Comparison of ENCODE assay signal across 11 cellular contexts in the genomic region with DNA sequence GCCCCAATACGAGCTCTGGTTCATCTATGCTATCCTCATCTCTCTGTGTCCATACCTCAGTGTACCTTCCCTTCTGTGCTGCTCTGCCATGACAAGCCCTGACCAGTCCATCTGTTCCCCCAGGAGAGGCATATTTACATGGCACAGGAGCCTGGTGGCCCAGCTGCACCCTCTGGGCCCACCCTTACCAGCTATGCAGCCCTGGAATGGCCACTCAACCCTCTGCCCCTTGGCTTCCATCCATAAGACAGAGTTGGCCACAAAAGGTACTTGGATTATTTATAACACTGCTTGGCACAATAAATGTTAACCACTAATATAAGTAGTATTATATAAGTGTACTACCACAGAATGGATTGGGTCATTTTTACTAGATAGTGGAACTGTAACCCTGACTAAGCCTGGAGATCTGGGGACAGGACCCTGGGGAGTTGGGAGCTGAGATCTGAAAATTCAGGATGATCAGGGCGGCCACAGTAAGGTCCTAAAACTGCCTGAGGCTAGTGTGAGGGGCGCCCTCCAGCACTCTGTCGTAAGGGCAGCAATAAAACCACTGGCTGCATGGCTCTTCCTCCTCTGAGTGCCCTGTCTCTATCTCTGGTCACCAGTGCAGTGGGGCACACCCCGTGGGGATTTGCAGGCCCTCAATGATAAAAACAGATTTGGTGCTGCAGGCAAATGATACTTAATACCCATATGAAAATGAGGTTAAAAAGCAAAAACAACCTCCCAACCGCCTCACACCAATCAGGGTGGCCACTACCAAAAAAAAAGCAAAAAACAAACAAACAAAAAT.
DNase-seq lines count a peak whose midpoint lies in the region; ATAC-seq, FAIRE-seq and TF ChIP-seq lines count a peak whose summit lies in the region.
"Had no signal": no experiment of that assay in that cellular context is flagged by ENCODE, and none has a peak within 500 bp of the region (broad histone marks: within the 10 kb centered on the region; RNA-seq: fewer than 3 reads in every experiment).

No MANE protein-coding gene starts in this region.

- H3K27ac Mint-ChIP-seq in activated naive CD8-positive, alpha-beta T cell treated with anti-CD3 and anti-CD28 coated beads, Interleukin-2, amount 50 U/mL, for 24 hours, result peak overlapping the region; percentile 77
- peak overlapping the region; percentile 60 to 64 for H3K27ac Mint-ChIP-seq in natural killer cell

- H3K27ac ChIP-seq in Karpas-422 (ENCODE audit: low read length) (no peak overlapping the region), testis (no peak overlapping the region)
- H3K27ac ChIP-seq: breast epithelium had no signal

- H3K9ac ChIP-seq in Karpas-422 (ENCODE audit: low read length), result 0 out of 2 replicates have a peak overlapping the region, but pooled peaks have one; percentile 27

- TF ChIP-seq CTCF in natural killer cell (IDR thresholded peaks at IDR 0.05), result no peak
- TF ChIP-seq CTCF in testis (IDR thresholded peaks at IDR 0.05), result no peak

- no peak for TF ChIP-seq POLR2A in GM12892 (IDR thresholded peaks at IDR 0.05; ENCODE audit: low read depth, low read length)
- TF ChIP-seq POLR2A in testis (IDR thresholded peaks at IDR 0.05), result no peak

- H3K4me2 ChIP-seq in Karpas-422 (ENCODE audit: low read depth, low read length, poor library complexity, severe bottlenecking), result peak overlapping the region; percentile 59

- no peak overlapping the region for H3K4me3 Mint-ChIP-seq in activated naive CD8-positive, alpha-beta T cell treated with anti-CD3 and anti-CD28 coated beads, Interleukin-2, amount 50 U/mL, for 24 hours
- H3K4me3 Mint-ChIP-seq in natural killer cell, result no peak overlapping the region

- peak; percentile 57 for FAIRE-seq in GM12892 (lab: Jason Lieb, UNC)
- FAIRE-seq: islet of Langerhans had no signal

- H3K4me3 ChIP-seq in Karpas-422 (ENCODE audit: low read length) (peak overlapping the region; percentile 36), testis (no peak overlapping the region)
- H3K4me3 ChIP-seq: breast epithelium had no signal

- no peak for ATAC-seq in activated naive CD8-positive, alpha-beta T cell treated with anti-CD3 and anti-CD28 coated beads, Interleukin-2, amount 50 U/mL, for 24 hours
- ATAC-seq in natural killer cell, result no peak

- peaks cover 42% of the 10 kb centered on the region for H3K4me1 ChIP-seq in Karpas-422 (ENCODE audit: low read length)
- H3K4me1 ChIP-seq in testis, result peaks cover 7% of the 10 kb centered on the region
- H3K4me1 ChIP-seq: breast epithelium had no signal

- no peaks in the 10 kb centered on the region for H3K79me2 ChIP-seq in Karpas-422 (ENCODE audit: low read length)

- peaks cover 41% of the 10 kb centered on the region for H4K20me1 ChIP-seq in Karpas-422 (ENCODE audit: insufficient read depth, low read depth, low read length)

- no peaks in the 10 kb centered on the region for H3K9me3 Mint-ChIP-seq in activated naive CD8-positive, alpha-beta T cell treated with anti-CD3 and anti-CD28 coated beads, Interleukin-2, amount 50 U/mL, for 24 hours
- H3K9me3 Mint-ChIP-seq in natural killer cell, result no peaks in the 10 kb centered on the region

- no peak overlapping the region for H2AFZ ChIP-seq in Karpas-422 (ENCODE audit: low read length)

- intact Hi-C loops in natural killer cell (cut with micrococcal nuclease) (no loop called here), testis (cut with DNase I; ENCODE audit: low total_unique reads) (no loop called here)

- DNase-seq in GM12892 (ENCODE audit: insufficient read length), result no peak
- DNase-seq in Karpas-422, result peak; percentile 64
- DNase-seq in activated naive CD8-positive, alpha-beta T cell treated with anti-CD3 and anti-CD28 coated beads, Interleukin-2, amount 50 U/mL, for 24 hours, result no peak
- DNase-seq in natural killer cell, result no peak
- no peak for DNase-seq in iPS-NIHi11 (ENCODE audit: low spot score)
- no peak for DNase-seq in hippocampal formation (lab: John Stamatoyannopoulos, UW)
- DNase-seq in testis, result no peak
- DNase-seq: NCI-H1105, NCI-H524 treated with DMSO at 0.1 percent for 48 hours had no signal

- no peaks in the 10 kb centered on the region for H3K27me3 Mint-ChIP-seq in activated naive CD8-positive, alpha-beta T cell treated with anti-CD3 and anti-CD28 coated beads, Interleukin-2, amount 50 U/mL, for 24 hours
- H3K27me3 Mint-ChIP-seq in natural killer cell (ENCODE audit: low read depth in 2 of 2), result no peaks in the 10 kb centered on the region

- H3K9me2 ChIP-seq in Karpas-422 (replicated peaks; ENCODE audit: insufficient read depth, low read length), result no peaks in the 10 kb centered on the region

- H3K36me3 ChIP-seq in Karpas-422 (ENCODE audit: insufficient read depth, low read length) (no peaks in the 10 kb centered on the region), testis (ENCODE audit: low read depth, missing control alignments) (no peaks in the 10 kb centered on the region)
- H3K36me3 ChIP-seq: breast epithelium had no signal

- H3K36me3 Mint-ChIP-seq in activated naive CD8-positive, alpha-beta T cell treated with anti-CD3 and anti-CD28 coated beads, Interleukin-2, amount 50 U/mL, for 24 hours (ENCODE audit: low read depth), result peaks cover 36% of the 10 kb centered on the region
- no peaks in the 10 kb centered on the region for H3K36me3 Mint-ChIP-seq in natural killer cell

- H3K9me3 ChIP-seq in Karpas-422 (ENCODE audit: low read length) (no peaks in the 10 kb centered on the region), testis (no peaks in the 10 kb centered on the region)
- H3K9me3 ChIP-seq: breast epithelium had no signal

- H3K4me1 Mint-ChIP-seq in activated naive CD8-positive, alpha-beta T cell treated with anti-CD3 and anti-CD28 coated beads, Interleukin-2, amount 50 U/mL, for 24 hours, result peaks cover 95% of the 10 kb centered on the region
- peaks cover 74 to 81% of the 10 kb centered on the region in 2 donors for H3K4me1 Mint-ChIP-seq in natural killer cell

- H3K27me3 ChIP-seq in Karpas-422 (ENCODE audit: low read length) (no peaks in the 10 kb centered on the region), testis (no peaks in the 10 kb centered on the region)
- H3K27me3 ChIP-seq: breast epithelium had no signal

- 70 to 81% methylated on average over 6 of the region's 6 CpGs for whole genome bisulfite sequencing in testis, 2 donors
